Comparison of ENCODE assay signal across 16 cellular contexts in genomic region chr1:187433598-187433997, GRCh38.
A peak's percentile ranks its signal among the peaks of the same experiment; 100 is the strongest.
DNase-seq lines count a peak whose midpoint lies in the region; ATAC-seq and TF ChIP-seq lines count a peak whose summit lies in the region.
"Had no signal": no experiment of that assay in that cellular context is flagged by ENCODE, and none has a peak within 500 bp of the region (broad histone marks: within the 10 kb centered on the region; RNA-seq: fewer than 3 reads in every experiment).

No MANE protein-coding gene starts in this region.

- H3K27ac ChIP-seq in osteoblast (ENCODE audit: low read depth, low read length) (no peak overlapping the region), transverse colon (no peak overlapping the region)

- no peaks in the 10 kb centered on the region for H3K36me3 Mint-ChIP-seq in stimulated activated memory B cell treated with anti-CD40 and anti-IgM and Interleukin-4, amounts not matched to agents 10 μg/mL and 1 μg/mL and 100 μg/mL, for 72 hours
- H3K36me3 Mint-ChIP-seq: CD8-positive, alpha-beta T cell; IgD-negative memory B cell had no signal

- H3K4me1 ChIP-seq in osteoblast (ENCODE audit: insufficient read depth, low read length): no peaks in the 10 kb centered on the region
- no peaks in the 10 kb centered on the region for H3K4me1 ChIP-seq in transverse colon
- H3K4me1 ChIP-seq: BE2C had no signal

- H3K4me3 ChIP-seq in MG63: no peak overlapping the region
- H3K4me3 ChIP-seq in choroid plexus epithelial cell (ENCODE audit: low read depth, low read length): no peak overlapping the region
- no peak overlapping the region for H3K4me3 ChIP-seq in osteoblast (ENCODE audit: insufficient read depth, low read length)
- H3K4me3 ChIP-seq in transverse colon: no peak overlapping the region

- H3K27me3 Mint-ChIP-seq in stimulated activated memory B cell treated with anti-CD40 and anti-IgM and Interleukin-4, amounts not matched to agents 10 μg/mL and 1 μg/mL and 100 μg/mL, for 72 hours: no peaks in the 10 kb centered on the region
- H3K27me3 Mint-ChIP-seq: IgD-negative memory B cell had no signal

- H3K36me3 ChIP-seq in MG63: no peaks in the 10 kb centered on the region
- no peaks in the 10 kb centered on the region for H3K36me3 ChIP-seq in osteoblast (ENCODE audit: insufficient read depth, low read length)
- no peaks in the 10 kb centered on the region for H3K36me3 ChIP-seq in transverse colon
- H3K36me3 ChIP-seq: BE2C had no signal

- no peaks in the 10 kb centered on the region for H3K9me3 ChIP-seq in MG63
- no peaks in the 10 kb centered on the region for H3K9me3 ChIP-seq in osteoblast (ENCODE audit: low read depth, low read length)
- H3K9me3 ChIP-seq in transverse colon: no peaks in the 10 kb centered on the region
- H3K9me3 ChIP-seq: BE2C had no signal

- no peak overlapping the region for H3K27ac Mint-ChIP-seq in stimulated activated memory B cell treated with anti-CD40 and anti-IgM and Interleukin-4, amounts not matched to agents 10 μg/mL and 1 μg/mL and 100 μg/mL, for 72 hours
- H3K27ac Mint-ChIP-seq: CD8-positive, alpha-beta T cell; IgD-negative memory B cell had no signal

- no peaks in the 10 kb centered on the region for H4K20me1 ChIP-seq in osteoblast (ENCODE audit: insufficient read depth, low read length)

- TF ChIP-seq POLR2A in transverse colon (IDR thresholded peaks at IDR 0.05): no peak

- intact Hi-C loops in transverse colon (cut with DNase I; ENCODE audit: low total_unique reads): no loop called here

- no peak overlapping the region for H3K4me2 ChIP-seq in osteoblast (ENCODE audit: insufficient read depth, low read length)

- H3K79me2 ChIP-seq in osteoblast (ENCODE audit: insufficient read depth, low read length): no peaks in the 10 kb centered on the region

- WGBS in transverse colon (ENCODE audit: low coverage in 1 of 2), 2 donors: 97% methylated on average over 1 of the region's 1 CpG; no CpG with 5 or more reads in 1 of the 2 donors

- no peak for ATAC-seq in stimulated activated memory B cell treated with anti-CD40 and anti-IgM and Interleukin-4, amounts not matched to agents 10 μg/mL and 1 μg/mL and 100 μg/mL, for 72 hours
- ATAC-seq: CD8-positive, alpha-beta T cell had no signal

- no peak for TF ChIP-seq EP300 in transverse colon (IDR thresholded peaks at IDR 0.05; ENCODE audit: low read depth)

- H3K4me1 Mint-ChIP-seq in stimulated activated memory B cell treated with anti-CD40 and anti-IgM and Interleukin-4, amounts not matched to agents 10 μg/mL and 1 μg/mL and 100 μg/mL, for 72 hours: no peaks in the 10 kb centered on the region
- H3K4me1 Mint-ChIP-seq: IgD-negative memory B cell had no signal

- in situ Hi-C loops in transverse colon (cut with MboI; ENCODE audit: low pct_ligation_motif_present in 1 of 4, low pct_unique_long_range_greater_than_20kb in 1 of 4, low sequenced_read_pairs in 3 of 4): no loop called here

- DNase-seq in EL (peak; percentile 18), MG63 (peak; percentile 42), choroid plexus epithelial cell (ENCODE audit: low read depth) (peak; percentile 41), osteoblast (ENCODE audit: insufficient read length, low spot score, missing footprints) (peak; percentile 13), transverse colon (no peak)
- DNase-seq in activated effector memory CD4-positive, alpha-beta T cell treated with anti-CD3 and anti-CD28 coated beads, Interleukin-2, amount 50 U/mL, for 16 hours: no peak
- DNase-seq: BE2C; CD8-positive, alpha-beta T cell; Kasumi-1; NCI-H1105; NCI-H1694; NCI-H2107; NCI-H526 treated with DMSO at 0.1 percent for 48 hours; SHP77 had no signal

- H2AFZ ChIP-seq in osteoblast (ENCODE audit: low read length): no peak overlapping the region

- no peak overlapping the region for H3K4me3 Mint-ChIP-seq in stimulated activated memory B cell treated with anti-CD40 and anti-IgM and Interleukin-4, amounts not matched to agents 10 μg/mL and 1 μg/mL and 100 μg/mL, for 72 hours
- H3K4me3 Mint-ChIP-seq: CD8-positive, alpha-beta T cell; IgD-negative memory B cell had no signal

- peaks cover under 1% of the 10 kb centered on the region for H3K9me3 Mint-ChIP-seq in stimulated activated memory B cell treated with anti-CD40 and anti-IgM and Interleukin-4, amounts not matched to agents 10 μg/mL and 1 μg/mL and 100 μg/mL, for 72 hours

- no peaks in the 10 kb centered on the region for H3K27me3 ChIP-seq in MG63
- H3K27me3 ChIP-seq in osteoblast (ENCODE audit: insufficient read depth, low read length): no peaks in the 10 kb centered on the region
- H3K27me3 ChIP-seq in transverse colon: no peaks in the 10 kb centered on the region
- H3K27me3 ChIP-seq: BE2C had no signal

- TF ChIP-seq CTCF in choroid plexus epithelial cell (conservative IDR thresholded peaks at IDR 0.05; ENCODE audit: low read depth, low read length) (no peak), osteoblast (IDR thresholded peaks at IDR 0.05; ENCODE audit: extremely low read depth, low read depth, low read length) (no peak), transverse colon (IDR thresholded peaks at IDR 0.05) (no peak)

Comparison
In these comparisons a context has a peak if more than half of its experiments do, and no peak if none do; other contexts are left out.
1. DNase-seq: peak in EL (single experiment), MG63 (single experiment), choroid plexus epithelial cell (single experiment) and osteoblast (single experiment); none in activated effector memory CD4-positive, alpha-beta T cell treated with anti-CD3 and anti-CD28 coated beads, Interleukin-2, amount 50 U/mL, for 16 hours (single experiment) and transverse colon (single experiment).